Comparison of ENCODE assay signal across 18 cellular contexts in the genomic region with DNA sequence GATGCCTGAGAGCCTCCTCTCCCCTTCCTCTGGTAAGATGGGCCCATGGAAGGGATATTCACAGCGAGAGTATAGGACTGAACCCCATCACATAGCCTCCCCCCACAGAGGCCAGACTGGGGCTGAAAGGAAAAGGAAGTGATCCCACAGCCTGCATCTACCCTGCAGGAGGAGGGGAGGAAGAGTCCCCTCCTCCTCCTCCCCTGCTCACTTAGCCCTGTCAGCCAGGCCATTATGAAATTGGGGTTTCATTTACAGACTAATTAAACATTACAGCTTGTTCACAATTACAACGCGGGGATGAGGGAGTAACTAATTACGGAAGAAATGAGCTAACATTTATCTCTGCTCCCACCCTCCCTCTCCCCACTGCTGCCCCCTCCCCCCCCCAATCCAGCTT. TPM values are rescaled to one million over a fixed set of nuclear protein-coding genes. Genes with fewer than 3 reads are reported as not detected.
DNase-seq lines count a peak whose midpoint lies in the region; ATAC-seq and TF ChIP-seq lines count a peak whose summit lies in the region.
"Had no signal": no experiment of that assay in that cellular context is flagged by ENCODE, and none has a peak within 500 bp of the region (broad histone marks: within the 10 kb centered on the region; RNA-seq: fewer than 3 reads in every experiment).

No MANE protein-coding gene starts in this region.

- H3K9ac ChIP-seq in NT2/D1 (ENCODE audit: insufficient read length, low read depth): peak overlapping the region; percentile 34
- no peak overlapping the region for H3K9ac ChIP-seq in smooth muscle cell (ENCODE audit: low read depth)
- H3K9ac ChIP-seq: parathyroid adenoma had no signal

- peak overlapping the region; percentile 76 for H3K27ac ChIP-seq in A673 (ENCODE audit: low read depth, low read length, poor library complexity, severe bottlenecking)
- H3K27ac ChIP-seq in gastroesophageal sphincter: peak overlapping the region; percentile 79 to 90 (median 84)
- peak overlapping the region; percentile 70 for H3K27ac ChIP-seq in smooth muscle cell (ENCODE audit: low read depth)
- H3K27ac ChIP-seq: parathyroid adenoma had no signal

- no peak for TF ChIP-seq POLR2A in gastroesophageal sphincter (IDR thresholded peaks at IDR 0.05)

- 86% methylated on average over 4 of the region's 4 CpGs; no CpG with 5 or more reads in 1 of the 2 donors for WGBS in gastroesophageal sphincter (ENCODE audit: low coverage in 1 of 2), 2 donors
- 49% methylated on average over 4 of the region's 4 CpGs for WGBS in smooth muscle cell (ENCODE audit: low lambda C conversion rate)

- no peaks in the 10 kb centered on the region for H3K79me2 ChIP-seq in smooth muscle cell (ENCODE audit: low read depth)
- H3K79me2 ChIP-seq: parathyroid adenoma had no signal

- no peak overlapping the region for H2AFZ ChIP-seq in smooth muscle cell (ENCODE audit: low read depth)
- H2AFZ ChIP-seq: parathyroid adenoma had no signal

- no peak for ATAC-seq in gastroesophageal sphincter
- ATAC-seq in stimulated activated naive CD8-positive, alpha-beta T cell treated with anti-CD3 and anti-CD28 coated beads, Interleukin-15, Interleukin-2, amounts not matched to agents 100 U/mL and 50 U/mL, for 24 hours: no peak
- no peak for ATAC-seq in GM18907 (IDR thresholded peaks at IDR 0.05; ENCODE audit: unreplicated experiment)
- no peak for ATAC-seq in HG03135 (IDR thresholded peaks at IDR 0.05; ENCODE audit: unreplicated experiment)

- no peak for TF ChIP-seq EP300 in gastroesophageal sphincter (IDR thresholded peaks at IDR 0.05)

- peaks cover 14% of the 10 kb centered on the region for H3F3A ChIP-seq in smooth muscle cell (ENCODE audit: low read depth)

- H3K4me1 ChIP-seq in A673 (ENCODE audit: insufficient read depth, low read length, poor library complexity, severe bottlenecking): peaks cover 55% of the 10 kb centered on the region
- H3K4me1 ChIP-seq in NT2/D1 (ENCODE audit: insufficient read depth, insufficient read length): peaks cover 45% of the 10 kb centered on the region
- H3K4me1 ChIP-seq in gastroesophageal sphincter: peaks cover 5 to 42% (median 20%) of the 10 kb centered on the region in 3 donors
- H3K4me1 ChIP-seq in smooth muscle cell (ENCODE audit: low read depth): peaks cover 24% of the 10 kb centered on the region
- H3K4me1 ChIP-seq: parathyroid adenoma had no signal

- no peak for DNase-seq in A673 (ENCODE audit: low spot score)
- no peak for DNase-seq in NT2/D1 (ENCODE audit: low read depth, low spot score)
- DNase-seq in smooth muscle cell (lab: John Stamatoyannopoulos, UW; ENCODE audit: unreplicated experiment): no peak
- no peak for DNase-seq in stimulated activated naive CD8-positive, alpha-beta T cell treated with anti-CD3 and anti-CD28 coated beads, Interleukin-15, Interleukin-2, amounts not matched to agents 100 U/mL and 50 U/mL, for 24 hours
- no peak for DNase-seq in activated CD8-positive, alpha-beta memory T cell treated with anti-CD3 and anti-CD28 coated beads, Interleukin-2, amount 50 U/mL, for 48 hours
- DNase-seq: activated effector memory CD4-positive, alpha-beta T cell treated with anti-CD3 and anti-CD28 coated beads, Interleukin-2, amount 50 U/mL, for 16 hours; COR-L47; DMS79 treated with DMSO at 0.1 percent for 48 hours; NCI-H1105 treated with DMSO at 0.1 percent for 48 hours; NCI-H2029 treated with DMSO at 0.1 percent for 48 hours; NCI-H446 treated with DMSO at 0.1 percent for 48 hours; RPMI8226 had no signal

- H3K4me3 ChIP-seq in A673 (ENCODE audit: low read depth, low read length, poor library complexity, severe bottlenecking) (no peak overlapping the region), NT2/D1 (ENCODE audit: insufficient read length, low read depth) (no peak overlapping the region), gastroesophageal sphincter (no peak overlapping the region), smooth muscle cell (no peak overlapping the region)
- H3K4me3 ChIP-seq: GM12878 had no signal

- intact Hi-C loops in A673 (cut with micrococcal nuclease; ENCODE audit: unreplicated experiment): no loop called here

- H3K27me3 ChIP-seq in A673 (replicated peaks; ENCODE audit: insufficient read depth, low read depth, low read length, poor library complexity) (no peaks in the 10 kb centered on the region), NT2/D1 (ENCODE audit: insufficient read depth, insufficient read length) (no peaks in the 10 kb centered on the region), gastroesophageal sphincter (no peaks in the 10 kb centered on the region), smooth muscle cell (ENCODE audit: low read depth) (no peaks in the 10 kb centered on the region)
- H3K27me3 ChIP-seq: BE2C had no signal

- H3K9me3 ChIP-seq in A673 (ENCODE audit: low read depth, low read length, poor library complexity, severe bottlenecking) (no peaks in the 10 kb centered on the region), NT2/D1 (ENCODE audit: insufficient read depth, low read length) (no peaks in the 10 kb centered on the region), gastroesophageal sphincter (no peaks in the 10 kb centered on the region), smooth muscle cell (replicated peaks; ENCODE audit: low read depth) (no peaks in the 10 kb centered on the region)
- H3K9me3 ChIP-seq: BE2C had no signal

- TF ChIP-seq CTCF in A673 (conservative IDR thresholded peaks at IDR 0.05; ENCODE audit: low read depth, low read length) (no peak), gastroesophageal sphincter (IDR thresholded peaks at IDR 0.05) (no peak), smooth muscle cell (IDR thresholded peaks at IDR 0.05; ENCODE audit: borderline replicate concordance, insufficient read depth, poor library complexity, severe bottlenecking) (no peak)

- POLR2A ChIA-PET in A673 (lab: Charles Lee; ENCODE audit: low non-redundant PET): interaction anchor here (1.2 kb wide), 1 partner anchor 27 kb away, joined by 6 read pairs; no protein-coding TSS in a partner anchor

- peaks cover 23% of the 10 kb centered on the region for H4K20me1 ChIP-seq in smooth muscle cell (ENCODE audit: low read depth)

- CTCF ChIA-PET in A673 (lab: Charles Lee): interaction anchor here (1.0 to 2.2 kb wide), 3 partner anchors 13 to 146 kb away, joined by 3 to 6 read pairs (median 5); no protein-coding TSS in a partner anchor

- peak overlapping the region; percentile 1 for H3K4me2 ChIP-seq in smooth muscle cell

- peaks cover 3% of the 10 kb centered on the region for H3K36me3 ChIP-seq in A673 (ENCODE audit: insufficient read depth, low read length, poor library complexity, severe bottlenecking)
- peaks cover 35% of the 10 kb centered on the region for H3K36me3 ChIP-seq in NT2/D1 (ENCODE audit: insufficient read depth, insufficient read length, low read length)
- H3K36me3 ChIP-seq in gastroesophageal sphincter: peaks cover 0 to 8% of the 10 kb centered on the region in 2 donors
- no peaks in the 10 kb centered on the region for H3K36me3 ChIP-seq in smooth muscle cell (ENCODE audit: low read depth)
- H3K36me3 ChIP-seq: BE2C had no signal

- no TSS peak for BruUV-seq in A673 (replicated peaks; lab: Mats Ljungman, UMichigan)

RNA-seq across cellular contexts. Expression of a gene that starts 25.4 kb away (rescaled TPM):
- 37.3 and 41.0 TPM in 2 replicates for total RNA-seq in A673 (2021)
- total RNA-seq in gastroesophageal sphincter: 10 to 100 TPM; 28.0 to 37.1 (median 33.7) TPM
- 17.9 and 22.7 TPM in 2 replicates for total RNA-seq in smooth muscle cell
- polyA plus RNA-seq in smooth muscle cell: 34.8 and 45.0 TPM in 2 replicates
